In genomic region chr6:38167598-38167997, GRCh38 we compare ENCODE assay signal across 24 cellular contexts.
DNase-seq lines count a peak whose midpoint lies in the region; ATAC-seq lines count a peak whose summit lies in the region.
"Had no signal": no experiment of that assay in that cellular context is flagged by ENCODE, and none has a peak within 500 bp of the region (broad histone marks: within the 10 kb centered on the region; RNA-seq: fewer than 3 reads in every experiment).

No MANE protein-coding gene starts in this region.

- H3K9ac ChIP-seq in BLaER1 (no peak overlapping the region), SK-N-MC (ENCODE audit: insufficient read length) (no peak overlapping the region)
- H3K9ac ChIP-seq: SK-N-SH had no signal

- no peak overlapping the region for H3K4me3 Mint-ChIP-seq in activated T-cell treated with anti-CD3 and anti-CD28 coated beads, Interleukin-2, amount 50 U/mL, for 72 hours
- H3K4me3 Mint-ChIP-seq in activated CD4-positive, alpha-beta T cell treated with anti-CD3 and anti-CD28 coated beads for 36 hours: no peak overlapping the region
- H3K4me3 Mint-ChIP-seq: CD8-positive, alpha-beta T cell; GM23338 had no signal

- no peaks in the 10 kb centered on the region for H3K4me1 Mint-ChIP-seq in activated T-cell treated with anti-CD3 and anti-CD28 coated beads, Interleukin-2, amount 50 U/mL, for 72 hours (ENCODE audit: low read depth)
- no peaks in the 10 kb centered on the region for H3K4me1 Mint-ChIP-seq in activated CD4-positive, alpha-beta T cell treated with anti-CD3 and anti-CD28 coated beads for 36 hours

- no peaks in the 10 kb centered on the region for H3K9me3 ChIP-seq in BLaER1
- H3K9me3 ChIP-seq in SK-N-MC (ENCODE audit: low read depth, low read length): no peaks in the 10 kb centered on the region
- H3K9me3 ChIP-seq: Caco-2, MG63, SK-N-SH had no signal

- H3K4me2 ChIP-seq in BLaER1: peak overlapping the region; percentile 53
- H3K4me2 ChIP-seq: GM23338, PC-9, SK-N-SH had no signal

- H3K27ac ChIP-seq in BLaER1: 0 out of 2 replicates have a peak overlapping the region, but pooled peaks have one; percentile 26
- peak overlapping the region; percentile 93 for H3K27ac ChIP-seq in SK-N-MC
- H3K27ac ChIP-seq: C4-2B, PC-9 had no signal

- CTCF ChIA-PET in activated CD4-positive, alpha-beta T cell treated with anti-CD3 and anti-CD28 coated beads for 36 hours (lab: Charles Lee): interaction anchor here (1.2 kb wide), 1 partner anchor 13 kb away, joined by 3 read pairs; no protein-coding TSS in a partner anchor

- POLR2A ChIA-PET in activated CD4-positive, alpha-beta T cell treated with anti-CD3 and anti-CD28 coated beads for 36 hours (lab: Charles Lee): no interaction called here

- no peak overlapping the region for H3K4me3 ChIP-seq in BLaER1
- H3K4me3 ChIP-seq in SK-N-MC: no peak overlapping the region
- H3K4me3 ChIP-seq: GM23338, MG63, PC-9 had no signal

- H3K4me1 ChIP-seq in BLaER1: peaks cover 10% of the 10 kb centered on the region
- H3K4me1 ChIP-seq: Caco-2 had no signal

- H3K27me3 ChIP-seq in BLaER1: no peaks in the 10 kb centered on the region
- H3K27me3 ChIP-seq: MG63 had no signal

- no peaks in the 10 kb centered on the region for H3K27me3 Mint-ChIP-seq in activated T-cell treated with anti-CD3 and anti-CD28 coated beads, Interleukin-2, amount 50 U/mL, for 72 hours (ENCODE audit: low read depth)
- H3K27me3 Mint-ChIP-seq in activated CD4-positive, alpha-beta T cell treated with anti-CD3 and anti-CD28 coated beads for 36 hours: no peaks in the 10 kb centered on the region

- no peaks in the 10 kb centered on the region for H3K9me3 Mint-ChIP-seq in activated T-cell treated with anti-CD3 and anti-CD28 coated beads, Interleukin-2, amount 50 U/mL, for 72 hours
- H3K9me3 Mint-ChIP-seq in activated CD4-positive, alpha-beta T cell treated with anti-CD3 and anti-CD28 coated beads for 36 hours (ENCODE audit: low read depth): no peaks in the 10 kb centered on the region
- H3K9me3 Mint-ChIP-seq: CD8-positive, alpha-beta T cell; GM23338 had no signal

- ATAC-seq in activated T-cell treated with anti-CD3 and anti-CD28 coated beads, Interleukin-2, amount 50 U/mL, for 72 hours (replicated peaks in 1 of 2): no peak
- ATAC-seq in activated CD4-positive, alpha-beta T cell treated with anti-CD3 and anti-CD28 coated beads for 36 hours: no peak
- ATAC-seq: CD8-positive, alpha-beta T cell; GM23338 had no signal

- intact Hi-C loops in posterior vena cava (cut with DNase I): no loop called here
- intact Hi-C loops in activated CD4-positive, alpha-beta T cell treated with anti-CD3 and anti-CD28 coated beads for 36 hours (cut with DNase I, micrococcal nuclease): no loop called here

- no peaks in the 10 kb centered on the region for H4K20me1 ChIP-seq in BLaER1

- no peaks in the 10 kb centered on the region for H3K36me3 ChIP-seq in BLaER1
- no peaks in the 10 kb centered on the region for H3K36me3 ChIP-seq in SK-N-MC (ENCODE audit: insufficient read depth, low read length)
- H3K36me3 ChIP-seq: MG63 had no signal

- peak overlapping the region; percentile 69 for H3K27ac Mint-ChIP-seq in activated T-cell treated with anti-CD3 and anti-CD28 coated beads, Interleukin-2, amount 50 U/mL, for 72 hours
- H3K27ac Mint-ChIP-seq in activated CD4-positive, alpha-beta T cell treated with anti-CD3 and anti-CD28 coated beads for 36 hours: no peak overlapping the region
- H3K27ac Mint-ChIP-seq: CD8-positive, alpha-beta T cell; GM23338 had no signal

- no peaks in the 10 kb centered on the region for H3K36me3 Mint-ChIP-seq in activated T-cell treated with anti-CD3 and anti-CD28 coated beads, Interleukin-2, amount 50 U/mL, for 72 hours (ENCODE audit: insufficient read depth in 2 of 2)
- H3K36me3 Mint-ChIP-seq in activated CD4-positive, alpha-beta T cell treated with anti-CD3 and anti-CD28 coated beads for 36 hours (ENCODE audit: low read depth): no peaks in the 10 kb centered on the region
- H3K36me3 Mint-ChIP-seq: CD8-positive, alpha-beta T cell had no signal

- DNase-seq in activated T-cell treated with anti-CD3 and anti-CD28 coated beads, Interleukin-2, amount 50 U/mL, for 72 hours: no peak
- no peak for DNase-seq in activated T-cell treated with anti-CD3 and anti-CD28 coated beads, Interleukin-2, amount 50 U/mL, for 48 hours
- no peak for DNase-seq in SK-N-MC (ENCODE audit: low read depth, low spot score)
- peak; percentile 71 for DNase-seq in posterior vena cava (ENCODE audit: low spot score)
- DNase-seq in NCI-H128 (lab: John Stamatoyannopoulos, UW; ENCODE audit: unreplicated experiment): no peak
- DNase-seq in NCI-H748 treated with DMSO at 0.1 percent for 48 hours (lab: John Stamatoyannopoulos, UW): no peak
- DNase-seq in activated CD4-positive, alpha-beta T cell treated with anti-CD3 and anti-CD28 coated beads for 36 hours: no peak
- DNase-seq: AML-193; Caco-2; CD8-positive, alpha-beta T cell; HCEC 1CT; IMR-90; KG1; MG63; NCI-H1694; NCI-H2029 treated with DMSO at 0.1 percent for 48 hours; NCI-H446 treated with DMSO at 0.1 percent for 48 hours; NCI-H526; PC-9; SHP77 treated with DMSO at 0.1 percent for 48 hours; SK-N-SH had no signal
